ENCODE assay signal across 8 cellular contexts in the genomic region with DNA sequence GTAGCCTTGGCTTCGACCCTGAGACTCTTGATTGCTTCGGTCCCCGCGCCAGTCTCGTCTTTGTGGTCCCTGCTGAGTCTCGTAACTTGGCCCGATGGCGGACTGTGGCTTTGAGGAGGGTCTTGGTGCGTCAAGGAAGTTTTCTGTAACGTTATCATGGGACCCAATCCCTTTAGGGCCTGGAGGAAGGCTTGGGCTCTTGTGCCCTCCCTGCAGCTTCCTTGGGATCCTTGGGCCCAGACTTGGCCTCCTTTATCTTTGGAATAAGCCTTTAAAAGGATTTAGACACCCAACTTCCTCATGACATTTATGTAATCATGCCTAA. TPM values are rescaled to one million over a fixed set of nuclear protein-coding genes. Genes with fewer than 3 reads are reported as not detected.
DNase-seq lines count a peak whose midpoint lies in the region; TF ChIP-seq lines count a peak whose summit lies in the region.

No MANE protein-coding gene starts in this region.

- H3K27ac ChIP-seq in KMS-11 = peak overlapping the region; percentile 98
- peak overlapping the region; percentile 97 for H3K27ac ChIP-seq in caudate nucleus (ENCODE audit: low read depth, low read length)

- DNase-seq in CD14-positive monocyte (ENCODE audit: low spot score) (no peak), caudate nucleus (lab: John Stamatoyannopoulos, UW) (peak in 4 of 61 donors; percentile 39 to 70 (median 50)), AG20443 (ENCODE audit: low spot score) (no peak), NCI-H187 treated with DMSO at 0.1 percent for 48 hours (lab: John Stamatoyannopoulos, UW) (no peak), NCI-H2081 (lab: John Stamatoyannopoulos, UW) (no peak)
- no peak for DNase-seq in stimulated activated CD4-positive, alpha-beta T cell treated with anti-CD3 and anti-CD28 coated beads, Interleukin-12 subunit alpha, Interleukin-12 subunit beta, amount 100 ng/mL, for 4 hours

- no peaks in the 10 kb centered on the region; the same call in 1 of the 2 replicates for H3K27me3 ChIP-seq in KMS-11 (ENCODE audit: insufficient read depth, low read depth)
- H3K27me3 ChIP-seq in mucosa of stomach (ENCODE audit: control insufficient read depth, insufficient read depth, low read length) = no peaks in the 10 kb centered on the region

- H3K36me3 Mint-ChIP-seq in CD14-positive monocyte = peaks cover 32 to 35% of the 10 kb centered on the region in 2 donors

- H4K20me1 ChIP-seq in KMS-11 (ENCODE audit: insufficient read depth) = no peaks in the 10 kb centered on the region

- H3K27me3 Mint-ChIP-seq in CD14-positive monocyte (ENCODE audit: low read depth in 3 of 3) = peaks cover 0 to 2% (median 0%) of the 10 kb centered on the region in 3 donors

- H3K4me3 ChIP-seq in KMS-11 (IDR thresholded peaks at IDR 0.05; ENCODE audit: insufficient read depth, low read depth, low read length) = no peak overlapping the region
- H3K4me3 ChIP-seq in mucosa of stomach (ENCODE audit: low read length) = peak overlapping the region; percentile 78

- peak overlapping the region; percentile 88 for H2AFZ ChIP-seq in KMS-11 (ENCODE audit: low read depth)

- H3K27ac Mint-ChIP-seq in CD14-positive monocyte = peak overlapping the region; percentile 93 to 100 (median 99)

- TF ChIP-seq CTCF in CD14-positive monocyte (IDR thresholded peaks at IDR 0.05) = no peak
- TF ChIP-seq CTCF in KMS-11 (conservative IDR thresholded peaks at IDR 0.05; ENCODE audit: low read depth, low read length) = no peak

- intact Hi-C loops in CD14-positive monocyte (cut with micrococcal nuclease) = loop anchor here (5.0 to 10.0 kb wide), 4 partner anchors 56 to 146 kb away; a partner anchor contains a TSS

- H3K36me3 ChIP-seq in KMS-11 (ENCODE audit: insufficient read depth) (peaks cover 12% of the 10 kb centered on the region; the same call in 1 of the 2 replicates), mucosa of stomach (ENCODE audit: control insufficient read depth, insufficient read depth, low read length) (no peaks in the 10 kb centered on the region)

- peaks cover 15% of the 10 kb centered on the region for H3K4me1 Mint-ChIP-seq in CD14-positive monocyte

- H3K4me3 Mint-ChIP-seq in CD14-positive monocyte = peak overlapping the region; percentile 94 to 98

- no peaks in the 10 kb centered on the region for H3K9me3 ChIP-seq in mucosa of stomach (ENCODE audit: control insufficient read depth, low read length)

- peak overlapping the region; percentile 85 for H3K4me2 ChIP-seq in KMS-11

- H3K4me1 ChIP-seq in KMS-11 (ENCODE audit: low read depth, poor library complexity, severe bottlenecking) = peaks cover 54% of the 10 kb centered on the region
- H3K4me1 ChIP-seq in mucosa of stomach (ENCODE audit: control insufficient read depth, insufficient read depth, low read length) = no peaks in the 10 kb centered on the region

- H3K9ac ChIP-seq in KMS-11 (peak overlapping the region; percentile 93), mucosa of stomach (ENCODE audit: low read length) (peak overlapping the region; percentile 99)

- no peaks in the 10 kb centered on the region for H3K9me3 Mint-ChIP-seq in CD14-positive monocyte

- peaks cover 63% of the 10 kb centered on the region for H3K79me2 ChIP-seq in KMS-11 (ENCODE audit: insufficient read depth, low read depth)

RNA-seq across cellular contexts. Expression of a gene that starts 0.4 kb away (rescaled TPM):
- 10 to 100 TPM; 36.0 to 45.6 TPM for polyA plus RNA-seq in CD14-positive monocyte

RNA-seq across cellular contexts. Expression of a gene that starts 10.7 kb away (rescaled TPM):
- not detected for polyA plus RNA-seq in CD14-positive monocyte

RNA-seq across cellular contexts. Expression of a gene that starts 58.7 kb away (rescaled TPM):
- 1 to 10 TPM; 2.0 to 2.6 TPM for polyA plus RNA-seq in CD14-positive monocyte
